In the genomic region with DNA sequence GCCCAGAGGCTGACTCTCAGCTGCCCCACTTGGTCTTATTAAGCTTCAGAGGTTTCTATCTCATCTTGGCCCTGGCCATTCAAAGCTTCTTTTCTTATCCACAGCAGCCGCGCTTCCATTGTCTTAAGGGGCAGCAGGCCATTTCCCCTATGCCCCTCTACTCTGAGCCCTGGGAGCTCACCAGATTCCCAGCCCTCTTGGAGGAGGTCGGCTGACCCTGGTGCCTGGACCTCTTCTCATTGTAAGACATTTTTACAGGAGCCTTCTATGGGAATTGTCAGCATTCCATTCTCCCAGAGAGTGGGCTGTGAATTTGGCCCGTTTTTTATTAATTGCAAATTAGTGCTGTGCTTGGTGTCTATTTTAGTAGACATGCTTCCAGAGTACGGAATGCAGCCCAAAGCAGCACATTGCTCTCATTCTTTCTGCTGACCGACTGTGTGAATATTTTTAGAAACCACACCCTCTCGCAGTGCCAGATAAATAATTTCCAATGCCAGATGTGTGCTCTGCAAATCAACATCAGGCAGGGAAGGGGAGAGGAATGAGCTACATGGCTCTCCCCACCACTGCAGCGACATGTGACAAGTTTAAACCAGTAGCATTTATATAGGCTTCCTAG, we compare ENCODE assay signal across 10 cellular contexts. TPM values are rescaled to one million over a fixed set of nuclear protein-coding genes. Genes with fewer than 3 reads are reported as not detected.
A peak's percentile ranks its signal among the peaks of the same experiment; 100 is the strongest.
DNase-seq lines count a peak whose midpoint lies in the region; ATAC-seq and TF ChIP-seq lines count a peak whose summit lies in the region.
"Had no signal": no experiment of that assay in that cellular context is flagged by ENCODE, and none has a peak within 500 bp of the region (broad histone marks: within the 10 kb centered on the region; RNA-seq: fewer than 3 reads in every experiment).

No MANE protein-coding gene starts in this region.

- H3K4me3 Mint-ChIP-seq in WTC11 (no peak overlapping the region), endothelial cell (ENCODE audit: unreplicated experiment) (no peak overlapping the region)

- peaks cover 34% of the 10 kb centered on the region for H3K4me1 Mint-ChIP-seq in WTC11
- H3K4me1 Mint-ChIP-seq in endothelial cell (ENCODE audit: unreplicated experiment): peaks cover 52% of the 10 kb centered on the region

- H3K9me3 Mint-ChIP-seq in WTC11: no peaks in the 10 kb centered on the region
- H3K9me3 Mint-ChIP-seq in endothelial cell (ENCODE audit: unreplicated experiment): no peaks in the 10 kb centered on the region

- CTCF ChIA-PET in WTC11 (lab: Charles Lee): no interaction called here

- DNase-seq in AG08396 (ENCODE audit: low spot score) (peak; percentile 65), WTC11 (ENCODE audit: low spot score) (no peak), foreskin melanocyte (peak; percentile 32), renal cortical epithelial cell (ENCODE audit: low read depth) (peak; percentile 66), germinal center (ENCODE audit: low spot score) (no peak), GM20000 (ENCODE audit: low spot score) (no peak), endothelial cell (ENCODE audit: low spot score) (no peak), amniotic stem cell (lab: John Stamatoyannopoulos, UW) (no peak)
- DNase-seq: C1 segment of cervical spinal cord, NCI-H1417 had no signal

- peaks cover 26% of the 10 kb centered on the region for H3K36me3 Mint-ChIP-seq in WTC11
- peaks cover 40% of the 10 kb centered on the region for H3K36me3 Mint-ChIP-seq in endothelial cell (ENCODE audit: low read depth, unreplicated experiment)

- no peaks in the 10 kb centered on the region for H3K27me3 Mint-ChIP-seq in WTC11 (ENCODE audit: low read depth)
- peaks cover 3% of the 10 kb centered on the region for H3K27me3 Mint-ChIP-seq in endothelial cell (ENCODE audit: unreplicated experiment)

- no peak for TF ChIP-seq CTCF in WTC11 (IDR thresholded peaks at IDR 0.05)
- no peak for TF ChIP-seq CTCF in GM20000 (IDR thresholded peaks at IDR 0.05; ENCODE audit: extremely low read depth, missing control alignments)
- no peak for TF ChIP-seq CTCF in endothelial cell (IDR thresholded peaks at IDR 0.05; ENCODE audit: unreplicated experiment)

- ATAC-seq in WTC11: no peak

- H3K27ac Mint-ChIP-seq in WTC11: peak overlapping the region; percentile 13
- H3K27ac Mint-ChIP-seq in endothelial cell (ENCODE audit: unreplicated experiment): no peak overlapping the region

- POLR2A ChIA-PET in WTC11 (lab: Charles Lee): no interaction called here

TF ChIP-seq in WTC11, 78 proteins besides CTCF, POLR2A, EP300 and RAD21:
- TF ChIP-seq ZNF416 (CRISPR knock-in tag; IDR thresholded peaks at IDR 0.05): no peak
- TF ChIP-seq, protein P1, sequence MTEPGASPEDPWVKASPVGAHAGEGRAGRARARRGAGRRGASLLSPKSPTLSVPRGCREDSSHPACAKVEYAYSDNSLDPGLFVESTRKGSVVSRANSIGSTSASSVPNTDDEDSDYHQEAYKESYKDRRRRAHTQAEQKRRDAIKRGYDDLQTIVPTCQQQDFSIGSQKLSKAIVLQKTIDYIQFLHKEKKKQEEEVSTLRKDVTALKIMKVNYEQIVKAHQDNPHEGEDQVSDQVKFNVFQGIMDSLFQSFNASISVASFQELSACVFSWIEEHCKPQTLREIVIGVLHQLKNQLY (CRISPR knock-in tag; IDR thresholded peaks at IDR 0.05): no peak
- no peak for TF ChIP-seq NFE2L1 (CRISPR knock-in tag; IDR thresholded peaks at IDR 0.05)
- TF ChIP-seq TEAD1 (CRISPR knock-in tag; IDR thresholded peaks at IDR 0.05): no peak

RNA-seq across cellular contexts. Expression of a gene that starts 58.5 kb away (rescaled TPM):
- total RNA-seq in WTC11 (2021) (10.3 to 15.9 TPM (median 12.3 TPM) in 3 replicates), renal cortical epithelial cell (10.8 and 21.4 TPM in 2 replicates), endothelial cell (ENCODE audit: unreplicated experiment) (16.6 TPM)

Comparison
In these comparisons a context has a peak if more than half of its experiments do, and no peak if none do; other contexts are left out.
1. DNase-seq: peak in AG08396 (single experiment), foreskin melanocyte (single experiment) and renal cortical epithelial cell (single experiment); none in WTC11 (single experiment), germinal center (single experiment), GM20000 (single experiment), endothelial cell (single experiment) and amniotic stem cell (single experiment).